In genomic region chr2:42542871-42543270, GRCh38 we compare ENCODE assay signal across 1 cellular context.
TF ChIP-seq lines count a peak whose summit lies in the region.

No MANE protein-coding gene starts in this region.

TF ChIP-seq in H1, 55 proteins besides CTCF, POLR2A, EP300 and RAD21:
- no peak for TF ChIP-seq CTBP2 (IDR thresholded peaks at IDR 0.05; ENCODE audit: borderline replicate concordance, insufficient read depth, insufficient read length, low read length)
- TF ChIP-seq TEAD4 (IDR thresholded peaks at IDR 0.05; ENCODE audit: low read depth, low read length): peak; percentile 41; the same call in 1 of the 2 replicates
